Comparison of ENCODE assay signal across 1 cellular context in genomic region chr2:168345601-168346000, GRCh38.
A peak's percentile ranks its signal among the peaks of the same experiment; 100 is the strongest.
TF ChIP-seq lines count a peak whose summit lies in the region.

No MANE protein-coding gene starts in this region.

TF ChIP-seq in K562, 482 proteins besides CTCF, POLR2A, EP300 and RAD21 (continued from another document):
- TF ChIP-seq, protein P1, sequence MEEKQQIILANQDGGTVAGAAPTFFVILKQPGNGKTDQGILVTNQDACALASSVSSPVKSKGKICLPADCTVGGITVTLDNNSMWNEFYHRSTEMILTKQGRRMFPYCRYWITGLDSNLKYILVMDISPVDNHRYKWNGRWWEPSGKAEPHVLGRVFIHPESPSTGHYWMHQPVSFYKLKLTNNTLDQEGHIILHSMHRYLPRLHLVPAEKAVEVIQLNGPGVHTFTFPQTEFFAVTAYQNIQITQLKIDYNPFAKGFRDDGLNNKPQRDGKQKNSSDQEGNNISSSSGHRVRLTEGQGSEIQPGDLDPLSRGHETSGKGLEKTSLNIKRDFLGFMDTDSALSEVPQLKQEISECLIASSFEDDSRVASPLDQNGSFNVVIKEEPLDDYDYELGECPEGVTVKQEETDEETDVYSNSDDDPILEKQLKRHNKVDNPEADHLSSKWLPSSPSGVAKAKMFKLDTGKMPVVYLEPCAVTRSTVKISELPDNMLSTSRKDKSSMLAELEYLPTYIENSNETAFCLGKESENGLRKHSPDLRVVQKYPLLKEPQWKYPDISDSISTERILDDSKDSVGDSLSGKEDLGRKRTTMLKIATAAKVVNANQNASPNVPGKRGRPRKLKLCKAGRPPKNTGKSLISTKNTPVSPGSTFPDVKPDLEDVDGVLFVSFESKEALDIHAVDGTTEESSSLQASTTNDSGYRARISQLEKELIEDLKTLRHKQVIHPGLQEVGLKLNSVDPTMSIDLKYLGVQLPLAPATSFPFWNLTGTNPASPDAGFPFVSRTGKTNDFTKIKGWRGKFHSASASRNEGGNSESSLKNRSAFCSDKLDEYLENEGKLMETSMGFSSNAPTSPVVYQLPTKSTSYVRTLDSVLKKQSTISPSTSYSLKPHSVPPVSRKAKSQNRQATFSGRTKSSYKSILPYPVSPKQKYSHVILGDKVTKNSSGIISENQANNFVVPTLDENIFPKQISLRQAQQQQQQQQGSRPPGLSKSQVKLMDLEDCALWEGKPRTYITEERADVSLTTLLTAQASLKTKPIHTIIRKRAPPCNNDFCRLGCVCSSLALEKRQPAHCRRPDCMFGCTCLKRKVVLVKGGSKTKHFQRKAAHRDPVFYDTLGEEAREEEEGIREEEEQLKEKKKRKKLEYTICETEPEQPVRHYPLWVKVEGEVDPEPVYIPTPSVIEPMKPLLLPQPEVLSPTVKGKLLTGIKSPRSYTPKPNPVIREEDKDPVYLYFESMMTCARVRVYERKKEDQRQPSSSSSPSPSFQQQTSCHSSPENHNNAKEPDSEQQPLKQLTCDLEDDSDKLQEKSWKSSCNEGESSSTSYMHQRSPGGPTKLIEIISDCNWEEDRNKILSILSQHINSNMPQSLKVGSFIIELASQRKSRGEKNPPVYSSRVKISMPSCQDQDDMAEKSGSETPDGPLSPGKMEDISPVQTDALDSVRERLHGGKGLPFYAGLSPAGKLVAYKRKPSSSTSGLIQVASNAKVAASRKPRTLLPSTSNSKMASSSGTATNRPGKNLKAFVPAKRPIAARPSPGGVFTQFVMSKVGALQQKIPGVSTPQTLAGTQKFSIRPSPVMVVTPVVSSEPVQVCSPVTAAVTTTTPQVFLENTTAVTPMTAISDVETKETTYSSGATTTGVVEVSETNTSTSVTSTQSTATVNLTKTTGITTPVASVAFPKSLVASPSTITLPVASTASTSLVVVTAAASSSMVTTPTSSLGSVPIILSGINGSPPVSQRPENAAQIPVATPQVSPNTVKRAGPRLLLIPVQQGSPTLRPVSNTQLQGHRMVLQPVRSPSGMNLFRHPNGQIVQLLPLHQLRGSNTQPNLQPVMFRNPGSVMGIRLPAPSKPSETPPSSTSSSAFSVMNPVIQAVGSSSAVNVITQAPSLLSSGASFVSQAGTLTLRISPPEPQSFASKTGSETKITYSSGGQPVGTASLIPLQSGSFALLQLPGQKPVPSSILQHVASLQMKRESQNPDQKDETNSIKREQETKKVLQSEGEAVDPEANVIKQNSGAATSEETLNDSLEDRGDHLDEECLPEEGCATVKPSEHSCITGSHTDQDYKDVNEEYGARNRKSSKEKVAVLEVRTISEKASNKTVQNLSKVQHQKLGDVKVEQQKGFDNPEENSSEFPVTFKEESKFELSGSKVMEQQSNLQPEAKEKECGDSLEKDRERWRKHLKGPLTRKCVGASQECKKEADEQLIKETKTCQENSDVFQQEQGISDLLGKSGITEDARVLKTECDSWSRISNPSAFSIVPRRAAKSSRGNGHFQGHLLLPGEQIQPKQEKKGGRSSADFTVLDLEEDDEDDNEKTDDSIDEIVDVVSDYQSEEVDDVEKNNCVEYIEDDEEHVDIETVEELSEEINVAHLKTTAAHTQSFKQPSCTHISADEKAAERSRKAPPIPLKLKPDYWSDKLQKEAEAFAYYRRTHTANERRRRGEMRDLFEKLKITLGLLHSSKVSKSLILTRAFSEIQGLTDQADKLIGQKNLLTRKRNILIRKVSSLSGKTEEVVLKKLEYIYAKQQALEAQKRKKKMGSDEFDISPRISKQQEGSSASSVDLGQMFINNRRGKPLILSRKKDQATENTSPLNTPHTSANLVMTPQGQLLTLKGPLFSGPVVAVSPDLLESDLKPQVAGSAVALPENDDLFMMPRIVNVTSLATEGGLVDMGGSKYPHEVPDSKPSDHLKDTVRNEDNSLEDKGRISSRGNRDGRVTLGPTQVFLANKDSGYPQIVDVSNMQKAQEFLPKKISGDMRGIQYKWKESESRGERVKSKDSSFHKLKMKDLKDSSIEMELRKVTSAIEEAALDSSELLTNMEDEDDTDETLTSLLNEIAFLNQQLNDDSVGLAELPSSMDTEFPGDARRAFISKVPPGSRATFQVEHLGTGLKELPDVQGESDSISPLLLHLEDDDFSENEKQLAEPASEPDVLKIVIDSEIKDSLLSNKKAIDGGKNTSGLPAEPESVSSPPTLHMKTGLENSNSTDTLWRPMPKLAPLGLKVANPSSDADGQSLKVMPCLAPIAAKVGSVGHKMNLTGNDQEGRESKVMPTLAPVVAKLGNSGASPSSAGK (IDR thresholded peaks at IDR 0.05) = peak; percentile 73
- TF ChIP-seq ZSCAN32 (CRISPR knock-in tag; IDR thresholded peaks at IDR 0.05) = no peak
- TF ChIP-seq BHLHE40 (IDR thresholded peaks at IDR 0.05; ENCODE audit: low read length) = peak; percentile 56
- 0 out of 2 replicates have a peak, but pooled peaks have one; percentile 28 for TF ChIP-seq MYC (IDR thresholded peaks at IDR 0.05; ENCODE audit: low read depth, low read length)
- no peak for TF ChIP-seq MYC (CRISPR knock-in tag; IDR thresholded peaks at IDR 0.05; ENCODE audit: borderline replicate concordance, low read depth)
- TF ChIP-seq MAX (CRISPR knock-in tag; IDR thresholded peaks at IDR 0.05) = peak; percentile 51; the same call in 1 of the 2 replicates
- TF ChIP-seq ETV6 (IDR thresholded peaks at IDR 0.05; ENCODE audit: borderline replicate concordance in 1 of 2, low read depth in 2 of 2, low read length in 1 of 2) = no peak
- no peak for TF ChIP-seq ETV6 (CRISPR knock-in tag; IDR thresholded peaks at IDR 0.05; ENCODE audit: borderline replicate concordance)
- peak; percentile 87 for TF ChIP-seq SOX6 (IDR thresholded peaks at IDR 0.05)
